Comparison of ENCODE assay signal across 8 cellular contexts in the genomic region with DNA sequence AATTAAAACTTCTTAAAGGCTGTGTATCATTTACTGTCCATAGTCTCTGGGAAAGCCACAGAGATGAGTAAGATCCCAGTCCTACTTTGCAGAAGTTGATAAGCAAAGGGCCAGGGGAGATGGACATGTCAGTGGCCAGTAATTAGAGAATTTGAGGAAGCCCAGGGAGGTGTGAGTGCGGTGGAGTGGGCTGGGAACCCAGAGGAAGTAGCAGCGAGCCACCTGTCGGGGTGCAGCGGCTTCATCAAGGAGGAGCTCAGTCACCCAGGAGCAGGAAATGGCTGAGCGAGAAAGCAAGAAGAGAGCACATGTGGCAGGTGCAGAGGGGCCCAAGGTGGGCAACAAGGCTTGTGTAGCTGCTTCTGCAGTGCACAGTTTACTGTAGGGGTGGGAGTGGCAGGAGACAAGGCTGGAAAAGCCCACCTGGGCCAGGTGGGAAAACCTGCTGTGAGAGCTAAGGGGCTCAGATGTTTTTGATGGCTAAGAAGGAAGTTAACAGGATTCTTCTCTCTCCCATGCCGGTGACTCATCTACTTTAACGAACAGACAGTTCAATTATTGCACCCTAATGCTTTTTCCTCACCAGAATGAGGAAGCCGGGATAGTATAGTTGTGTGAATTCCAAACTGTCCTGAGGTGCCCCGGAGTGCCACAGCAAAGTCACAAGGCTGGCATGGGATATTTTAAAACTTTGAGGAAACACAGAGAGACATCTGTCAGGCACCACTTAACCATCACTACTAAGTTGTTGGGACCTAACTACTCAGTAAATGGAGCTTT. TPM values are rescaled to one million over a fixed set of nuclear protein-coding genes. Genes with fewer than 3 reads are reported as not detected.
DNase-seq lines count a peak whose midpoint lies in the region; ATAC-seq lines count a peak whose summit lies in the region.

No MANE protein-coding gene starts in this region.

- DNase-seq in DMS53 (lab: John Stamatoyannopoulos, UW) (peak; percentile 32), DMS53 treated with DMSO at 0.1 percent for 48 hours (lab: John Stamatoyannopoulos, UW; ENCODE audit: unreplicated experiment) (no peak), left colon (peak; percentile 30 to 48), retina (no peak), DMS79 treated with DMSO at 0.1 percent for 48 hours (lab: John Stamatoyannopoulos, UW) (no peak), NCI-H1417 (lab: John Stamatoyannopoulos, UW) (no peak)
- DNase-seq in activated CD4-positive, alpha-beta T cell treated with anti-CD3 and anti-CD28 coated beads for 4 hours, result peak; percentile 30 to 37

- intact Hi-C loops in left colon (cut with DNase I, micrococcal nuclease), result no loop called here

- peak; percentile 67 for ATAC-seq in HG03354 (IDR thresholded peaks at IDR 0.05; ENCODE audit: poor library complexity, severe bottlenecking, unreplicated experiment)
- ATAC-seq in left colon, result peak; percentile 62

RNA-seq across cellular contexts. Expression of gene MGAT5, which starts 34.8 kb away (rescaled TPM):
- total RNA-seq in left colon, result 10 to 100 TPM; 62.1 to 93.6 TPM

Comparison
In these comparisons a context has a peak if more than half of its experiments do, and no peak if none do; other contexts are left out.
1. DNase-seq: peak in DMS53 (single experiment), activated CD4-positive, alpha-beta T cell treated with anti-CD3 and anti-CD28 coated beads for 4 hours (2 of 2) and left colon (2 of 2); none in DMS53 treated with DMSO at 0.1 percent for 48 hours (single experiment), retina (single experiment), DMS79 treated with DMSO at 0.1 percent for 48 hours (single experiment) and NCI-H1417 (0 of 3).